In the genomic region with DNA sequence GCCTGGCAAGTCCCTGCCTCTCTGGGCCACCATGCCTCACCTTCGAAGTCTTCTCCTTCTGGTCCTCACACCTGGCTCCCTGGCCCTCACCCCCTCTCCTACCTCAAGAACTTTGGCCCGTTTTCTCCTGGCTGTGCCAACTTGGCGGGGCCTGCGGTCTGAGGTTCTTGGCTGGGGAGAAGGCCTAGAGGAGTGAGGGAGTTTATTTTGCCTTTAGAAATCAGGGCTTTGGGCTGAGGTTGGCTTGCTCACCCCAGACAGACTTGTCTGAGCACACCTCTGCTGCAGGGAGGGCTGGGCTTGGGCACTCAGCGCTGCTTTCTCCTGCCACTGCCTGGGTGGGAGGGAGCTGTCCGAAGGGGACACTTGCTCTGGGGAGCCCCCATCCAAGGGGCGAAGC, we compare ENCODE assay signal across 22 cellular contexts. TPM values are rescaled to one million over a fixed set of nuclear protein-coding genes. Genes with fewer than 3 reads are reported as not detected.
DNase-seq lines count a peak whose midpoint lies in the region; ATAC-seq, FAIRE-seq and TF ChIP-seq lines count a peak whose summit lies in the region.
"Had no signal": no experiment of that assay in that cellular context is flagged by ENCODE, and none has a peak within 500 bp of the region (broad histone marks: within the 10 kb centered on the region; RNA-seq: fewer than 3 reads in every experiment).

No MANE protein-coding gene starts in this region.

- H4K5ac ChIP-seq in H1 (ENCODE audit: insufficient read length, low read depth, low read length): no peak overlapping the region

- no peak overlapping the region for H3K4ac ChIP-seq in H1 (replicated peaks; ENCODE audit: insufficient read length, low read depth, low read length)

- ATAC-seq in left lung: peak; percentile 15

- H3K18ac ChIP-seq in H1 (ENCODE audit: extremely low read depth, low read length): peak overlapping the region; percentile 78; the same call in 1 of the 2 replicates

- peak; percentile 25 for DNase-seq in RPMI8226
- no peak for DNase-seq in H1 (ENCODE audit: low read depth in 1 of 2, low spot score in 2 of 2)
- no peak for DNase-seq in left lung
- DNase-seq in prostate gland (ENCODE audit: low spot score): peak; percentile 27
- DNase-seq in stimulated activated CD8-positive, alpha-beta memory T cell treated with anti-CD3 and anti-CD28 coated beads, Interleukin-4, amount 100 ng/mL, for 48 hours: no peak
- DNase-seq in effector CD4-positive, alpha-beta T cell: no peak
- no peak for DNase-seq in left ventricle myocardium inferior
- no peak for DNase-seq in NCI-H1105 (lab: John Stamatoyannopoulos, UW)
- DNase-seq: BE2C; C1 segment of cervical spinal cord; CD4-positive, CD25-positive, alpha-beta regulatory T cell; CD8-positive, alpha-beta memory T cell; COR-L47; GM23248; HCEC 1CT had no signal

- H4K20me1 ChIP-seq in H1 (replicated peaks in 1 of 2; ENCODE audit: control insufficient read depth in 1 of 2, insufficient read depth in 2 of 2, low read length in 2 of 2): no peaks in the 10 kb centered on the region

- H2BK120ac ChIP-seq in H1 (replicated peaks; ENCODE audit: low read depth, low read length): no peak overlapping the region

- no peak overlapping the region for H2AFZ ChIP-seq in H1 (ENCODE audit: low read length)
- H2AFZ ChIP-seq: GM23248 had no signal

- TF ChIP-seq CTCF in H1 (IDR thresholded peaks at IDR 0.05; ENCODE audit: control extremely low read depth in 1 of 3, insufficient read depth in 1 of 3, low read depth in 1 of 3, low read length in 3 of 3): no peak
- TF ChIP-seq CTCF in left lung (IDR thresholded peaks at IDR 0.05): no peak
- TF ChIP-seq CTCF in prostate gland (IDR thresholded peaks at IDR 0.05): no peak
- TF ChIP-seq CTCF in left ventricle myocardium inferior (IDR thresholded peaks at IDR 0.05; ENCODE audit: borderline replicate concordance): no peak

- H3K4me3 ChIP-seq in H1 (ENCODE audit: extremely low read depth in 1 of 4, insufficient read depth in 2 of 4, low read depth in 3 of 4, low read length in 4 of 4) (no peak overlapping the region), left lung (no peak overlapping the region), prostate gland (no peak overlapping the region), left ventricle myocardium inferior (no peak overlapping the region)
- H3K4me3 ChIP-seq: GM23248 had no signal

- H2AK5ac ChIP-seq in H1 (ENCODE audit: low read depth, low read length): peak overlapping the region; percentile 86; the same call in 1 of the 2 replicates

- TF ChIP-seq POLR2A in H1 (IDR thresholded peaks at IDR 0.05; ENCODE audit: control extremely low read depth in 1 of 2, low read depth in 2 of 2, low read length in 2 of 2): no peak
- no peak for TF ChIP-seq POLR2A in prostate gland (IDR thresholded peaks at IDR 0.05)

- no peaks in the 10 kb centered on the region for H3K36me3 ChIP-seq in H1 (ENCODE audit: control insufficient read depth in 2 of 4, insufficient read depth in 4 of 4, low read length in 3 of 4)
- H3K36me3 ChIP-seq in left lung: no peaks in the 10 kb centered on the region
- no peaks in the 10 kb centered on the region for H3K36me3 ChIP-seq in prostate gland
- H3K36me3 ChIP-seq in left ventricle myocardium inferior: no peaks in the 10 kb centered on the region
- H3K36me3 ChIP-seq: BE2C had no signal

- no peak overlapping the region for H3K27ac ChIP-seq in H1 (ENCODE audit: low read depth, low read length)
- H3K27ac ChIP-seq in left lung: no peak overlapping the region
- H3K27ac ChIP-seq in prostate gland: no peak overlapping the region
- no peak overlapping the region for H3K27ac ChIP-seq in left ventricle myocardium inferior (replicated peaks)
- H3K27ac ChIP-seq: GM23248, HL-60 had no signal

- no peak for TF ChIP-seq RAD21 in H1 (IDR thresholded peaks at IDR 0.05 in 1 of 2, conservative IDR thresholded peaks at IDR 0.05 in 1 of 2; ENCODE audit: low read depth in 2 of 2, low read length in 2 of 2)

- H3K56ac ChIP-seq in H1 (replicated peaks; ENCODE audit: insufficient read length, low read depth, low read length): no peak overlapping the region

- peaks cover 5% of the 10 kb centered on the region; the same call in 1 of the 2 replicates for H3K23me2 ChIP-seq in H1 (ENCODE audit: low read depth, low read length)

- CTCF ChIA-PET in H1 (lab: Charles Lee; ENCODE audit: partially characterized antibody): interaction anchor here (0.8 to 13.4 kb wide), 6 partner anchors 39 to 157 kb away, joined by 3 to 217 read pairs (median 4); a partner anchor contains a TSS

- H3K79me2 ChIP-seq in H1 (ENCODE audit: control insufficient read depth in 1 of 2, insufficient read depth in 2 of 2, low read length in 2 of 2): no peaks in the 10 kb centered on the region

- H2BK15ac ChIP-seq in H1 (ENCODE audit: low read length): peak overlapping the region; percentile 97; the same call in 1 of the 2 replicates

- POLR2A ChIA-PET in H1 (lab: Charles Lee; ENCODE audit: partially characterized antibody): interaction anchor here (0.9 kb wide), 1 partner anchor 20 kb away, joined by 3 read pairs; no protein-coding TSS in a partner anchor

- no peak for TF ChIP-seq EP300 in H1 (IDR thresholded peaks at IDR 0.05; ENCODE audit: borderline replicate concordance in 1 of 2, low read depth in 2 of 2, low read length in 2 of 2)

- peaks cover 0 to 21% (median 13%) of the 10 kb centered on the region in 4 experiments; a peak in 6 of 7 replicates for H3K4me1 ChIP-seq in H1 (replicated peaks in 1 of 4; ENCODE audit: control insufficient read depth in 3 of 4, insufficient read depth in 4 of 4, low read length in 3 of 4)
- H3K4me1 ChIP-seq in left lung: no peaks in the 10 kb centered on the region
- H3K4me1 ChIP-seq in prostate gland (replicated peaks): no peaks in the 10 kb centered on the region
- no peaks in the 10 kb centered on the region for H3K4me1 ChIP-seq in left ventricle myocardium inferior
- H3K4me1 ChIP-seq: BE2C had no signal

- H2BK5ac ChIP-seq in H1 (ENCODE audit: low read depth, low read length): 0 out of 2 replicates have a peak overlapping the region, but pooled peaks have one; percentile 35

- no peaks in the 10 kb centered on the region for H3K79me1 ChIP-seq in H1 (ENCODE audit: low read depth, low read length)

- no peak overlapping the region; a peak in 1 of 7 replicates for H3K9ac ChIP-seq in H1 (replicated peaks in 1 of 4; ENCODE audit: extremely low read depth in 1 of 4, low read depth in 3 of 4, low read length in 3 of 4)
- H3K9ac ChIP-seq: GM23248 had no signal

- intact Hi-C loops in left lung (cut with DNase I) (no loop called here), prostate gland (cut with DNase I) (no loop called here), left ventricle myocardium inferior (cut with micrococcal nuclease) (no loop called here)

- no peaks in the 10 kb centered on the region for H3K27me3 ChIP-seq in H1 (replicated peaks in 1 of 4; ENCODE audit: control insufficient read depth in 3 of 4, extremely low read depth in 1 of 4, insufficient read depth in 3 of 4, low read length in 3 of 4)
- peaks cover 0 to 7% of the 10 kb centered on the region in 2 donors for H3K27me3 ChIP-seq in left lung
- H3K27me3 ChIP-seq in prostate gland (replicated peaks; ENCODE audit: insufficient read depth): no peaks in the 10 kb centered on the region
- peaks cover 59% of the 10 kb centered on the region for H3K27me3 ChIP-seq in left ventricle myocardium inferior (ENCODE audit: low read depth)

- no peak overlapping the region for H2BK20ac ChIP-seq in H1 (ENCODE audit: low read length)

- H3K23ac ChIP-seq in H1 (ENCODE audit: insufficient read length): no peak overlapping the region

- no peak for FAIRE-seq in H1 (lab: Jason Lieb, UNC)
- FAIRE-seq: G401.6, GM12891, GM19239, H54 had no signal

- peak overlapping the region; percentile 75; the same call in 1 of the 2 replicates for H4K8ac ChIP-seq in H1 (ENCODE audit: extremely low read depth, insufficient read depth, low read length)

- peak overlapping the region; percentile 77 for H4K91ac ChIP-seq in H1 (replicated peaks; ENCODE audit: insufficient read length, low read length)

- H3K9me3 ChIP-seq in H1 (ENCODE audit: insufficient read depth in 2 of 2, low read depth in 1 of 2, low read length in 1 of 2): no peaks in the 10 kb centered on the region
- no peaks in the 10 kb centered on the region for H3K9me3 ChIP-seq in left lung
- no peaks in the 10 kb centered on the region for H3K9me3 ChIP-seq in prostate gland
- H3K9me3 ChIP-seq in left ventricle myocardium inferior (replicated peaks): no peaks in the 10 kb centered on the region
- H3K9me3 ChIP-seq: BE2C had no signal

- H3K4me2 ChIP-seq in H1 (ENCODE audit: insufficient read depth in 1 of 2, low read depth in 2 of 2, low read length in 2 of 2): no peak overlapping the region

- no peak overlapping the region for H3K14ac ChIP-seq in H1 (ENCODE audit: insufficient read length)

- 81% methylated on average over 6 of the region's 7 CpGs; no CpG with 5 or more reads in 1 of the 2 experiments for WGBS in H1 (ENCODE audit: extremely low coverage in 1 of 2, insufficient coverage in 1 of 2, insufficient read length in 1 of 2, insufficient replicate concordance in 2 of 2, low coverage in 1 of 2, low lambda C conversion rate in 2 of 2, missing lambda C conversion rate in 1 of 2), 2 experiments
- 41% methylated on average over 7 of the region's 7 CpGs for WGBS in prostate gland

- peak overlapping the region; percentile 98; the same call in 1 of the 2 replicates for H2BK12ac ChIP-seq in H1 (ENCODE audit: low read depth, low read length)

TF ChIP-seq in H1, 55 proteins besides CTCF, POLR2A, EP300 and RAD21:
- TF ChIP-seq HDAC2 (IDR thresholded peaks at IDR 0.05; ENCODE audit: borderline replicate concordance in 1 of 2, low read depth in 2 of 2, low read length in 2 of 2): no peak
- TF ChIP-seq CHD2 (IDR thresholded peaks at IDR 0.05; ENCODE audit: low read length): no peak
- no peak for TF ChIP-seq SUZ12 (IDR thresholded peaks at IDR 0.05; ENCODE audit: low read length)
- TF ChIP-seq ASH2L (IDR thresholded peaks at IDR 0.05; ENCODE audit: low read length): no peak
- no peak for TF ChIP-seq SP1 (IDR thresholded peaks at IDR 0.05; ENCODE audit: low read depth, low read length)

RNA-seq across cellular contexts. Expression of a gene that starts 23.3 kb away (rescaled TPM):
- total RNA-seq in H1 (2021; fragmentation: NEBNext Ultra II Directional; extraction: Animal tissue kit (Norgen Biotek cat#: 25700)): not detected in 2 replicates
- 0.15 and 0.22 TPM in 2 replicates for polyA plus RNA-seq in H1 (2011; rRNA removed)
- 0.31 TPM for polyA plus RNA-seq in H1 (2011; cell fraction: cytosol; rRNA removed)
- polyA plus RNA-seq in H1 (2011; cell fraction: nucleus; rRNA removed): 0.54 TPM
- polyA plus RNA-seq in H1 (2012, experiment 1 of 2): 0.52 to 0.61 TPM in 2 of 4 replicates, not detected in the others
- not detected for polyA plus RNA-seq in H1 (2012, experiment 2 of 2)
- not detected for polyA plus RNA-seq in H1 (2013, experiment 1 of 2)
- not detected for polyA plus RNA-seq in H1 (2013, experiment 2 of 2)
- polyA minus RNA-seq in H1 (2011; rRNA and poly(A)+ RNA removed): not detected in 2 replicates
- polyA minus RNA-seq in H1 (2011; cell fraction: cytosol; rRNA and poly(A)+ RNA removed): not detected
- not detected for polyA minus RNA-seq in H1 (2011; cell fraction: nucleus; rRNA and poly(A)+ RNA removed)
- total RNA-seq in left lung: not detected
- not detected for total RNA-seq in prostate gland
- 0.44 TPM for total RNA-seq in left ventricle myocardium inferior
- total RNA-seq: A172; CD4-positive, CD25-positive, alpha-beta regulatory T cell; CD8-positive, alpha-beta memory T cell; GM23248; HT1080 had no signal
- polyA plus RNA-seq: CD4-positive, CD25-positive, alpha-beta regulatory T cell; CD8-positive, alpha-beta memory T cell; GM23248 had no signal

Comparison
In these comparisons a context has a peak if more than half of its experiments do, and no peak if none do; other contexts are left out.
1. DNase-seq: peak in RPMI8226 (single experiment) and prostate gland (single experiment); none in H1 (0 of 2), left lung (0 of 2), stimulated activated CD8-positive, alpha-beta memory T cell treated with anti-CD3 and anti-CD28 coated beads, Interleukin-4, amount 100 ng/mL, for 48 hours (single experiment), effector CD4-positive, alpha-beta T cell (single experiment), left ventricle myocardium inferior (single experiment) and NCI-H1105 (single experiment).